ENCODE assay signal across 9 cellular contexts in genomic region chr3:170179444-170179843, GRCh38. TPM values are rescaled to one million over a fixed set of nuclear protein-coding genes. Genes with fewer than 3 reads are reported as not detected.
DNase-seq lines count a peak whose midpoint lies in the region; ATAC-seq and TF ChIP-seq lines count a peak whose summit lies in the region.
"Had no signal": no experiment of that assay in that cellular context is flagged by ENCODE, and none has a peak within 500 bp of the region (broad histone marks: within the 10 kb centered on the region; RNA-seq: fewer than 3 reads in every experiment).

No MANE protein-coding gene starts in this region.

- no peak for DNase-seq in T-helper 2 cell treated with Interferon-gamma antibody and Interleukin-4, amounts not matched to agents 5 μg/mL and 100 μg/mL, for 36 hours (ENCODE audit: low spot score)
- DNase-seq in T-helper 2 cell (no peak), T-cell (no peak), foreskin fibroblast (no peak), stomach (no peak), NCI-H2029 treated with DMSO at 0.1 percent for 48 hours (lab: John Stamatoyannopoulos, UW) (no peak), HPDE6-E6E7 (ENCODE audit: extremely low spot score) (no peak)
- DNase-seq: activated gamma-delta T cell had no signal

- H3K4me3 ChIP-seq in foreskin fibroblast (ENCODE audit: low read depth in 1 of 2, low read length in 2 of 2) (peak overlapping the region; percentile 75 to 82), stomach (peak overlapping the region; percentile 72 to 98 (median 76))

- no peaks in the 10 kb centered on the region for H3K9me3 Mint-ChIP-seq in T-helper 2 cell treated with Interferon-gamma antibody and Interleukin-4, amounts not matched to agents 5 μg/mL and 100 μg/mL, for 36 hours
- no peaks in the 10 kb centered on the region for H3K9me3 Mint-ChIP-seq in T-cell

- WGBS in stomach, 5 donors = 17 to 31% (median 19%) methylated on average over 1 of the region's 1 CpG

- no peaks in the 10 kb centered on the region for H3K27me3 ChIP-seq in stomach

- H3K4me3 Mint-ChIP-seq in T-helper 2 cell treated with Interferon-gamma antibody and Interleukin-4, amounts not matched to agents 5 μg/mL and 100 μg/mL, for 36 hours = peak overlapping the region; percentile 99
- peak overlapping the region; percentile 94 to 99 (median 97) for H3K4me3 Mint-ChIP-seq in T-cell

- no peaks in the 10 kb centered on the region for H3K27me3 Mint-ChIP-seq in T-helper 2 cell treated with Interferon-gamma antibody and Interleukin-4, amounts not matched to agents 5 μg/mL and 100 μg/mL, for 36 hours (ENCODE audit: low read depth)
- no peaks in the 10 kb centered on the region for H3K27me3 Mint-ChIP-seq in T-cell

- no peak for TF ChIP-seq CTCF in foreskin fibroblast (IDR thresholded peaks at IDR 0.05; ENCODE audit: low read depth, low read length)
- no peak for TF ChIP-seq CTCF in stomach (IDR thresholded peaks at IDR 0.05)

- H3K27ac ChIP-seq in stomach = peak overlapping the region in 4 of 5 donors; percentile 97 to 99 (median 98)

- no peak for TF ChIP-seq POLR2A in stomach (IDR thresholded peaks at IDR 0.05)

- POLR2A ChIA-PET in T-cell (lab: Charles Lee) = interaction anchor here in 1 of 2 donors (0.6 to 2.6 kb wide), 3 partner anchors 25 to 367 kb away, joined by 3 to 20 read pairs (median 3); partner anchors contain the start of genes LRRC34 and LRRIQ4

- no peak for TF ChIP-seq EP300 in stomach (IDR thresholded peaks at IDR 0.05)

- no peaks in the 10 kb centered on the region for H3K9me3 ChIP-seq in stomach

- H3K36me3 Mint-ChIP-seq in T-helper 2 cell treated with Interferon-gamma antibody and Interleukin-4, amounts not matched to agents 5 μg/mL and 100 μg/mL, for 36 hours (ENCODE audit: low read depth) = peaks cover 34% of the 10 kb centered on the region
- H3K36me3 Mint-ChIP-seq in T-cell = peaks cover 30% of the 10 kb centered on the region

- CTCF ChIA-PET in T-cell (lab: Charles Lee) = interaction anchor here (0.7 to 1.1 kb wide), 6 partner anchors 9 to 10 kb away, joined by 3 to 5 read pairs (median 3); no protein-coding TSS in a partner anchor

- H3K36me3 ChIP-seq in stomach = peaks cover 20 to 42% (median 41%) of the 10 kb centered on the region in 4 donors

- peak overlapping the region; percentile 100 for H3K27ac Mint-ChIP-seq in T-helper 2 cell treated with Interferon-gamma antibody and Interleukin-4, amounts not matched to agents 5 μg/mL and 100 μg/mL, for 36 hours
- H3K27ac Mint-ChIP-seq in T-cell = peak overlapping the region; percentile 93 to 98

- intact Hi-C loops in stomach (cut with DNase I; ENCODE audit: low total_unique reads) = no loop called here

- peaks cover 31% of the 10 kb centered on the region for H3K4me1 Mint-ChIP-seq in T-helper 2 cell treated with Interferon-gamma antibody and Interleukin-4, amounts not matched to agents 5 μg/mL and 100 μg/mL, for 36 hours (ENCODE audit: low read depth)
- H3K4me1 Mint-ChIP-seq in T-cell = peaks cover 43 to 58% (median 43%) of the 10 kb centered on the region in 3 donors

- no peak for ATAC-seq in T-cell (replicated peaks in 1 of 4)
- ATAC-seq in GM18517 (IDR thresholded peaks at IDR 0.05; ENCODE audit: unreplicated experiment) = no peak

- H3K4me1 ChIP-seq in stomach = peaks cover 9 to 61% (median 50%) of the 10 kb centered on the region in 4 donors

RNA-seq across cellular contexts. Expression of gene PHC3, which starts 2.1 kb away (rescaled TPM):
- total RNA-seq in T-cell (100 to 1,000 TPM; 132 to 173 (median 150) TPM), stomach (100 to 1,000 TPM in 4 of 5 donors, 10 to 100 TPM in 1; 78.4 to 253 (median 111) TPM)
- 1 to 10 TPM; 4.7 to 7.2 (median 4.7) TPM for polyA plus RNA-seq in stomach

RNA-seq across cellular contexts. Expression of gene PRKCI, which starts 42.8 kb away (rescaled TPM):
- 10 to 100 TPM; 17.1 to 26.3 (median 23.9) TPM for total RNA-seq in T-cell
- 100 to 1,000 TPM in 1 of 5 donors, 10 to 100 TPM in 4; 17.9 to 141 (median 39.7) TPM for total RNA-seq in stomach
- polyA plus RNA-seq in stomach = 10 to 100 TPM; 15.5 to 51.2 (median 17.6) TPM
